In the genomic region with DNA sequence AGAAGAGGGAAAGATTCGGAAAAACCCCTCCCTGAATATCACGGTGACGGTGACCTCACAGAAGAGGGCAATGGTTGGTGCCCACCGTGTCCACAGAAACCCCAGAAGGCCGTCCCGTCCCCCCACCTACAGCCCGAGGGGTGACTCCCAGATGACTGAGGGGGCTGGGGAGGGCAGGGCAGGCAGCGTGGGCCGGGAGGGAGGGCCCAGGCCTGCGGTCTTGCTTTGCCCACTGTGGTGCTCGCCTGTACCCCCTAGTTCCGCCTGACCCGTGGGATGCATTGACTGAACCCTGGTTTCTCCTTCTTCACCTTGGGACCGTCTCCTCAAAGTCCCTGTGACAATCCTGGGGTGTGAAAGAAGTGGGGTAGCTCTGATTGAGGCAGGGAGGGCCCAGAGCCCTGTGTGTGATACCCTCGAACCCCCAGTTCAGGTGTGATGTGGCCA, we compare ENCODE assay signal across 1 cellular context.
TF ChIP-seq lines count a peak whose summit lies in the region.

No MANE protein-coding gene starts in this region.

TF ChIP-seq in H1, 55 proteins besides CTCF, POLR2A, EP300 and RAD21:
- no peak for TF ChIP-seq SP4 (IDR thresholded peaks at IDR 0.05; ENCODE audit: low read length)
